32 cellular contexts compared by ENCODE assay signal in the genomic region with DNA sequence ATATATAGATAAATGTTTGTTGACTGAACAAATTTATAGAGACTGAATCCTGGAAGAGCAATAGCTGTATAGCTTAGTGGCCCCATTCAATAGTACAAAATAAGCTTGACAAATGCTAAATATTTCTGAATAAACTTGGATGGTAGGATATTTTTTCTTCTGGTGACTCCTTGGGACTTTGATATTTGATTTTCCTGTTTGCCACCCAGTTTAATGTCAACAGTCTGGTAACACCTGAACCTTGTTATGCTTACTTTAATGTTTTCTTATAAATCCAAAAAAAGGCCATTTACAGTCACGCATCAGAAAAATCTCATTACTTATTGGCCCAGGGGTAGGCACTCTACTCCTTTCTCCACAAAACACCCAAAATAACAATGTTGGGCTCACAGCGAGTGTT. TPM values are rescaled to one million over a fixed set of nuclear protein-coding genes. Genes with fewer than 3 reads are reported as not detected.
"Had no signal": no experiment of that assay in that cellular context is flagged by ENCODE, and none has a peak within 500 bp of the region (broad histone marks: within the 10 kb centered on the region; RNA-seq: fewer than 3 reads in every experiment).

No MANE protein-coding gene starts in this region.

- H3K9me3 ChIP-seq: stomach, suprapubic skin, testis, thoracic aorta, thyroid gland, tibial artery, transverse colon, upper lobe of left lung, upper lobe of right lung, uterus, vagina had no signal

- H3K4me3 Mint-ChIP-seq: stimulated activated effector memory CD8-positive, alpha-beta T cell treated with anti-CD3 and anti-CD28 coated beads, Interleukin-12 subunit alpha, Interleukin-12 subunit beta, amount 100 ng/mL, for 72 hours; stimulated activated memory B cell treated with anti-CD40 and anti-IgM and Interleukin-4, amounts not matched to agents 10 μg/mL and 1 μg/mL and 100 μg/mL, for 72 hours; stimulated activated naive B cell treated with anti-CD40 and anti-IgM and Interleukin-4, amounts not matched to agents 10 μg/mL and 1 μg/mL and 100 μg/mL, for 72 hours; stimulated activated naive CD8-positive, alpha-beta T cell treated with anti-CD3 and anti-CD28 coated beads, Interleukin-15, amount 100 ng/mL, for 72 hours; stimulated activated naive CD8-positive, alpha-beta T cell treated with anti-CD3 and anti-CD28 coated beads, Interleukin-15, Interleukin-2, amounts not matched to agents 100 ng/mL and 50 ng/mL, for 24 hours; type B pancreatic cell had no signal

- H3K36me3 Mint-ChIP-seq: stimulated activated effector memory CD8-positive, alpha-beta T cell treated with anti-CD3 and anti-CD28 coated beads, Interleukin-12 subunit alpha, Interleukin-12 subunit beta, amount 100 ng/mL, for 72 hours; type B pancreatic cell had no signal

- H3K4me1 ChIP-seq: stomach, suprapubic skin, testis, thyroid gland, tibial artery, tibial nerve, transverse colon, upper lobe of left lung, upper lobe of right lung, uterus, vagina had no signal

- H3K4me3 ChIP-seq: stomach, suprapubic skin, testis, thoracic aorta, thyroid gland, tibial artery, tibial nerve, transverse colon, upper lobe of left lung, upper lobe of right lung, uterus, vagina had no signal

- H3K36me3 ChIP-seq: stomach, suprapubic skin, thoracic aorta, thyroid gland, tibial artery, tibial nerve, transverse colon, upper lobe of left lung, upper lobe of right lung, uterus, vagina had no signal

- H3K27me3 ChIP-seq: stomach, suprapubic skin, testis, thyroid gland, tibial artery, tibial nerve, transverse colon, upper lobe of left lung, upper lobe of right lung, uterus, vagina had no signal

- H3K27ac ChIP-seq: stomach, suprapubic skin, testis, thoracic aorta, thyroid gland, tibial artery, tibial nerve, transverse colon, upper lobe of left lung, upper lobe of right lung, uterus, vagina had no signal

- ATAC-seq: stimulated activated effector memory CD8-positive, alpha-beta T cell treated with anti-CD3 and anti-CD28 coated beads, Interleukin-12 subunit alpha, Interleukin-12 subunit beta, amount 100 ng/mL, for 72 hours; stimulated activated memory B cell treated with anti-CD40 and anti-IgM and Interleukin-4, amounts not matched to agents 10 μg/mL and 1 μg/mL and 100 μg/mL, for 72 hours; stimulated activated naive B cell treated with anti-CD40 and anti-IgM and Interleukin-4, amounts not matched to agents 10 μg/mL and 1 μg/mL and 100 μg/mL, for 72 hours; stimulated activated naive CD8-positive, alpha-beta T cell treated with anti-CD3 and anti-CD28 coated beads, Interleukin-15, amount 100 ng/mL, for 72 hours; stimulated activated naive CD8-positive, alpha-beta T cell treated with anti-CD3 and anti-CD28 coated beads, Interleukin-15, Interleukin-2, amounts not matched to agents 100 U/mL and 50 U/mL, for 24 hours; upper lobe of right lung had no signal

- FAIRE-seq: urothelium cell line had no signal

- H3K27ac Mint-ChIP-seq: stimulated activated effector memory CD8-positive, alpha-beta T cell treated with anti-CD3 and anti-CD28 coated beads, Interleukin-12 subunit alpha, Interleukin-12 subunit beta, amount 100 ng/mL, for 72 hours; stimulated activated memory B cell treated with anti-CD40 and anti-IgM and Interleukin-4, amounts not matched to agents 10 μg/mL and 1 μg/mL and 100 μg/mL, for 72 hours; stimulated activated naive B cell treated with anti-CD40 and anti-IgM and Interleukin-4, amounts not matched to agents 10 μg/mL and 1 μg/mL and 100 μg/mL, for 72 hours; stimulated activated naive CD8-positive, alpha-beta T cell treated with anti-CD3 and anti-CD28 coated beads, Interleukin-15, amount 100 ng/mL, for 72 hours; stimulated activated naive CD8-positive, alpha-beta T cell treated with anti-CD3 and anti-CD28 coated beads, Interleukin-15, Interleukin-2, amounts not matched to agents 100 ng/mL and 50 ng/mL, for 24 hours; type B pancreatic cell had no signal

- H3K9me3 Mint-ChIP-seq: stimulated activated effector memory CD8-positive, alpha-beta T cell treated with anti-CD3 and anti-CD28 coated beads, Interleukin-12 subunit alpha, Interleukin-12 subunit beta, amount 100 ng/mL, for 72 hours; stimulated activated memory B cell treated with anti-CD40 and anti-IgM and Interleukin-4, amounts not matched to agents 10 μg/mL and 1 μg/mL and 100 μg/mL, for 72 hours; type B pancreatic cell had no signal

- DNase-seq: stimulated activated CD4-positive, alpha-beta T cell treated with anti-CD3 and anti-CD28 coated beads, Interleukin-2, amount 100 ng/mL, for 48 hours; stimulated activated CD4-positive, alpha-beta T cell treated with anti-CD3 and anti-CD28 coated beads, Interleukin-4, amount 100 ng/mL, for 1 hour; stimulated activated CD4-positive, alpha-beta T cell treated with anti-CD3 and anti-CD28 coated beads, Interleukin-4, amount 100 ng/mL, for 24 hours; stimulated activated CD4-positive, alpha-beta T cell treated with anti-CD3 and anti-CD28 coated beads, Interleukin-4, amount 100 ng/mL, for 4 hours; stimulated activated CD8-positive, alpha-beta memory T cell treated with anti-CD3 and anti-CD28 coated beads, Interleukin-4, amount 100 ng/mL, for 48 hours; stimulated activated naive B cell treated with anti-CD40 and anti-IgM and Interleukin-4, amounts not matched to agents 10 μg/mL and 1 μg/mL and 100 μg/mL, for 72 hours; stimulated activated naive CD4-positive, alpha-beta T cell; stimulated activated naive CD4-positive, alpha-beta T cell treated with Interleukin-2 at 50 U/mL for 16 hours; stimulated activated naive CD8-positive, alpha-beta T cell treated with anti-CD3 and anti-CD28 coated beads, Interleukin-15, amount 100 ng/mL, for 72 hours; stimulated activated naive CD8-positive, alpha-beta T cell treated with anti-CD3 and anti-CD28 coated beads, Interleukin-15, Interleukin-2, amounts not matched to agents 100 U/mL and 50 U/mL, for 24 hours; stomach; testis; thyroid gland; tibial artery; transverse colon; trophoblast cell; upper lobe of left lung; upper lobe of right lung; uterus had no signal

- H3K27me3 Mint-ChIP-seq: stimulated activated naive CD8-positive, alpha-beta T cell treated with anti-CD3 and anti-CD28 coated beads, Interleukin-15, amount 100 ng/mL, for 72 hours had no signal

RNA-seq across cellular contexts. Expression of a gene that starts 30.8 kb away (rescaled TPM):
- total RNA-seq: stomach, subcutaneous adipose tissue, suprapubic skin, temporal lobe, thoracic aorta, thyroid gland, transverse colon, upper lobe of right lung, ureter, urinary bladder, vagina had no signal
